ENCODE assay signal across 35 cellular contexts in genomic region chr2:41500895-41501294, GRCh38.
"Had no signal": no experiment of that assay in that cellular context is flagged by ENCODE, and none has a peak within 500 bp of the region (broad histone marks: within the 10 kb centered on the region; RNA-seq: fewer than 3 reads in every experiment).

No MANE protein-coding gene starts in this region.

- ATAC-seq: activated CD8-positive, alpha-beta memory T cell treated with anti-CD3 and anti-CD28 coated beads, Interleukin-2, amount 10 ng/mL, durations not matched to agents 7 days and 5 days; SK-N-SH treated with all-trans-retinoic acid at 6 μM for 48 hours; T-cell; T-helper 17 cell had no signal

- DNase-seq: activated CD4-positive, alpha-beta memory T cell treated with anti-CD3 and anti-CD28 coated beads, Interleukin-2, amount 10 ng/mL, durations not matched to agents 7 days and 5 days; activated CD4-positive, alpha-beta T cell treated with anti-CD3 and anti-CD28 coated beads for 1 hour; activated CD4-positive, alpha-beta T cell treated with anti-CD3 and anti-CD28 coated beads for 48 hours; activated CD4-positive, CD25-positive, alpha-beta regulatory T cell; activated CD8-positive, alpha-beta memory T cell treated with anti-CD3 and anti-CD28 coated beads for 24 hours; activated CD8-positive, alpha-beta memory T cell treated with anti-CD3 and anti-CD28 coated beads, Interleukin-2, amount 10 ng/mL, durations not matched to agents 7 days and 5 days; activated CD8-positive, alpha-beta memory T cell treated with anti-CD3 and anti-CD28 coated beads, Interleukin-2, amount 50 U/mL, for 48 hours; activated effector memory CD4-positive, alpha-beta T cell treated with anti-CD3 and anti-CD28 coated beads, Interleukin-2, amount 50 U/mL, for 16 hours; activated naive CD4-positive, alpha-beta T cell; activated naive CD4-positive, alpha-beta T cell treated with anti-CD3 and anti-CD28 coated beads, Interleukin-2, amount 50 U/mL, for 16 hours; activated naive CD8-positive, alpha-beta T cell treated with anti-CD3 and anti-CD28 coated beads for 36 hours; activated T-cell treated with anti-CD3 and anti-CD28 coated beads, Interleukin-2, amount 50 U/mL, for 48 hours; amniotic stem cell; aorta; brain microvascular endothelial cell; central memory CD4-positive, alpha-beta T cell; Kasumi-1; MM.1S; MV-4-11; NCI-H1092; NCI-H1417; NCI-H146; NCI-H187; NCI-H2029 treated with DMSO at 0.1 percent for 48 hours; NCI-H2171 treated with DMSO at 0.1 percent for 48 hours; NCI-H345; NCI-H524 treated with DMSO at 0.1 percent for 48 hours; Peyer's patch; RPMI8226; SHP77 treated with DMSO at 0.1 percent for 48 hours; T-cell; T-helper 17 cell; WERI-Rb-1 had no signal

- H3K4me3 ChIP-seq: Peyer's patch, SJSA1 had no signal

- H3K27ac ChIP-seq: brain microvascular endothelial cell, Peyer's patch, SJSA1, WERI-Rb-1 had no signal

- H3K27me3 ChIP-seq: brain microvascular endothelial cell, Peyer's patch, SJSA1 had no signal

- H3K36me3 ChIP-seq: brain microvascular endothelial cell, Peyer's patch, SJSA1, WERI-Rb-1 had no signal

- H3K27me3 Mint-ChIP-seq: activated CD4-positive, alpha-beta memory T cell treated with anti-CD3 and anti-CD28 coated beads, Interleukin-2, amount 10 ng/mL, durations not matched to agents 7 days and 5 days; activated CD8-positive, alpha-beta memory T cell treated with anti-CD3 and anti-CD28 coated beads, Interleukin-2, amount 10 ng/mL, durations not matched to agents 7 days and 5 days; activated naive CD8-positive, alpha-beta T cell treated with anti-CD3 and anti-CD28 coated beads for 36 hours; T-cell; T-helper 17 cell had no signal

- H3K4me3 Mint-ChIP-seq: activated CD4-positive, alpha-beta memory T cell treated with anti-CD3 and anti-CD28 coated beads, Interleukin-2, amount 10 ng/mL, durations not matched to agents 7 days and 5 days; activated CD8-positive, alpha-beta memory T cell treated with anti-CD3 and anti-CD28 coated beads, Interleukin-2, amount 10 ng/mL, durations not matched to agents 7 days and 5 days; activated naive CD8-positive, alpha-beta T cell treated with anti-CD3 and anti-CD28 coated beads for 36 hours; T-cell; T-helper 17 cell had no signal

- H3K4me1 ChIP-seq: Peyer's patch, SJSA1 had no signal

- H3K4me1 Mint-ChIP-seq: activated CD4-positive, alpha-beta memory T cell treated with anti-CD3 and anti-CD28 coated beads, Interleukin-2, amount 10 ng/mL, durations not matched to agents 7 days and 5 days; activated CD8-positive, alpha-beta memory T cell treated with anti-CD3 and anti-CD28 coated beads, Interleukin-2, amount 10 ng/mL, durations not matched to agents 7 days and 5 days; activated naive CD8-positive, alpha-beta T cell treated with anti-CD3 and anti-CD28 coated beads for 36 hours; T-cell; T-helper 17 cell had no signal

- H3K36me3 Mint-ChIP-seq: activated CD8-positive, alpha-beta memory T cell treated with anti-CD3 and anti-CD28 coated beads, Interleukin-2, amount 10 ng/mL, durations not matched to agents 7 days and 5 days; activated naive CD8-positive, alpha-beta T cell treated with anti-CD3 and anti-CD28 coated beads for 36 hours; T-cell had no signal

- H3K27ac Mint-ChIP-seq: activated CD4-positive, alpha-beta memory T cell treated with anti-CD3 and anti-CD28 coated beads, Interleukin-2, amount 10 ng/mL, durations not matched to agents 7 days and 5 days; activated CD8-positive, alpha-beta memory T cell treated with anti-CD3 and anti-CD28 coated beads, Interleukin-2, amount 10 ng/mL, durations not matched to agents 7 days and 5 days; activated naive CD8-positive, alpha-beta T cell treated with anti-CD3 and anti-CD28 coated beads for 36 hours; T-cell; T-helper 17 cell had no signal
